ENCODE assay signal across 1 cellular context in genomic region chr1:68751723-68752122, GRCh38.
TF ChIP-seq lines count a peak whose summit lies in the region.

No MANE protein-coding gene starts in this region.

TF ChIP-seq in GM23338, 12 proteins besides CTCF, POLR2A, EP300 and RAD21:
- TF ChIP-seq ZNF462 (CRISPR knock-in tag; IDR thresholded peaks at IDR 0.05): no peak
- no peak for TF ChIP-seq ZNF331 (CRISPR knock-in tag; IDR thresholded peaks at IDR 0.05; ENCODE audit: low read depth)
- TF ChIP-seq REST (IDR thresholded peaks at IDR 0.05; ENCODE audit: unreplicated experiment): no peak
- TF ChIP-seq NANOG (IDR thresholded peaks at IDR 0.05; ENCODE audit: borderline replicate concordance): no peak
- no peak for TF ChIP-seq STAT1 (IDR thresholded peaks at IDR 0.05; ENCODE audit: unreplicated experiment)
- TF ChIP-seq CREB1 (CRISPR knock-in tag; IDR thresholded peaks at IDR 0.05; ENCODE audit: low read depth): no peak
- TF ChIP-seq JUNB (IDR thresholded peaks at IDR 0.05; ENCODE audit: unreplicated experiment): no peak
- no peak for TF ChIP-seq POLR2AphosphoS5 (IDR thresholded peaks at IDR 0.05; ENCODE audit: low read depth)
- no peak for TF ChIP-seq ZNF114 (CRISPR knock-in tag; IDR thresholded peaks at IDR 0.05)
- TF ChIP-seq EZH2phosphoT487 (IDR thresholded peaks at IDR 0.05; ENCODE audit: unreplicated experiment): no peak
- TF ChIP-seq ETS1 (IDR thresholded peaks at IDR 0.05): no peak
TF ChIP-seq in GM23338: peak in this region for 0.
